In genomic region chr11:96214745-96215093, GRCh38 we compare ENCODE assay signal across 9 cellular contexts.
A peak's percentile ranks its signal among the peaks of the same experiment; 100 is the strongest.
DNase-seq lines count a peak whose midpoint lies in the region; ATAC-seq and TF ChIP-seq lines count a peak whose summit lies in the region.
"Had no signal": no experiment of that assay in that cellular context is flagged by ENCODE, and none has a peak within 500 bp of the region (broad histone marks: within the 10 kb centered on the region; RNA-seq: fewer than 3 reads in every experiment).

No MANE protein-coding gene starts in this region.

- H3K27ac ChIP-seq in SK-N-SH (ENCODE audit: low read depth in 2 of 2, low read length in 1 of 2) (peak overlapping the region; percentile 50 to 99; a peak in 3 of 4 replicates), liver (ENCODE audit: low read depth in 1 of 2, low read length in 2 of 2) (peak overlapping the region; percentile 52 to 56), subcutaneous abdominal adipose tissue (ENCODE audit: low read depth, low read length) (peak overlapping the region; percentile 66)
- H3K27ac ChIP-seq: 22Rv1 had no signal

- peak overlapping the region; percentile 89 for H3K27ac Mint-ChIP-seq in activated CD4-positive, alpha-beta memory T cell treated with anti-CD3 and anti-CD28 coated beads, Interleukin-2, amount 10 ng/mL, durations not matched to agents 7 days and 5 days

- WGBS in SK-N-SH (ENCODE audit: low lambda C conversion rate) = 41% methylated on average over 1 of the region's 1 CpG
- 47% methylated on average over 1 of the region's 1 CpG for WGBS in liver

- TF ChIP-seq RAD21 in SK-N-SH (IDR thresholded peaks at IDR 0.05; ENCODE audit: low read length) = no peak
- TF ChIP-seq RAD21 in liver (IDR thresholded peaks at IDR 0.05) = no peak

- H3K4me1 Mint-ChIP-seq in activated CD4-positive, alpha-beta memory T cell treated with anti-CD3 and anti-CD28 coated beads, Interleukin-2, amount 10 ng/mL, durations not matched to agents 7 days and 5 days = peaks cover 63% of the 10 kb centered on the region

- H3F3A ChIP-seq in SK-N-SH (replicated peaks; ENCODE audit: insufficient read depth) = peaks cover 39% of the 10 kb centered on the region

- TF ChIP-seq EP300 in SK-N-SH (IDR thresholded peaks at IDR 0.05; ENCODE audit: borderline replicate concordance in 1 of 2, low read depth in 1 of 2, low read length in 1 of 2) = no peak

- H3K27me3 ChIP-seq in SK-N-SH (ENCODE audit: insufficient read depth) = no peaks in the 10 kb centered on the region
- no peaks in the 10 kb centered on the region for H3K27me3 ChIP-seq in liver (ENCODE audit: control insufficient read depth in 4 of 4, insufficient read depth in 4 of 4, low read length in 3 of 4)
- H3K27me3 ChIP-seq in subcutaneous abdominal adipose tissue (ENCODE audit: control insufficient read depth in 5 of 5, insufficient read depth in 4 of 5, low read length in 5 of 5) = no peaks in the 10 kb centered on the region

- no peaks in the 10 kb centered on the region for H3K27me3 Mint-ChIP-seq in activated CD4-positive, alpha-beta memory T cell treated with anti-CD3 and anti-CD28 coated beads, Interleukin-2, amount 10 ng/mL, durations not matched to agents 7 days and 5 days

- TF ChIP-seq CTCF in SK-N-SH (IDR thresholded peaks at IDR 0.05) = no peak
- TF ChIP-seq CTCF in liver (IDR thresholded peaks at IDR 0.05; ENCODE audit: low read depth, low read length, missing input control) = no peak

- H3K4me1 ChIP-seq in SK-N-SH (ENCODE audit: control insufficient read depth in 1 of 2, insufficient read depth in 2 of 2, low read depth in 1 of 2, low read length in 1 of 2) (peaks cover 0 to 57% of the 10 kb centered on the region in 2 experiments), liver (ENCODE audit: control insufficient read depth in 4 of 4, insufficient read depth in 4 of 4, low read length in 3 of 4) (peaks cover 0 to 4% (median 3%) of the 10 kb centered on the region in 4 donors), subcutaneous abdominal adipose tissue (ENCODE audit: control insufficient read depth in 5 of 5, insufficient read depth in 5 of 5, low read length in 5 of 5) (peaks cover 2 to 58% (median 43%) of the 10 kb centered on the region in 5 donors)

- no peak for ATAC-seq in SK-N-SH treated with all-trans-retinoic acid at 6 μM for 48 hours

- DNase-seq in SK-N-SH (no peak), hippocampal formation (lab: John Stamatoyannopoulos, UW) (no peak), hypothalamus (lab: John Stamatoyannopoulos, UW) (no peak), hepatic stellate cell (ENCODE audit: low spot score) (no peak)
- DNase-seq in activated CD4-positive, alpha-beta memory T cell treated with anti-CD3 and anti-CD28 coated beads, Interleukin-2, amount 10 ng/mL, durations not matched to agents 7 days and 5 days = no peak

- H3K4me3 Mint-ChIP-seq in activated CD4-positive, alpha-beta memory T cell treated with anti-CD3 and anti-CD28 coated beads, Interleukin-2, amount 10 ng/mL, durations not matched to agents 7 days and 5 days = no peak overlapping the region

- H3K9me3 ChIP-seq in SK-N-SH = no peaks in the 10 kb centered on the region
- H3K9me3 ChIP-seq in liver (ENCODE audit: control insufficient read depth in 4 of 4, low read length in 3 of 4) = no peaks in the 10 kb centered on the region
- no peaks in the 10 kb centered on the region for H3K9me3 ChIP-seq in subcutaneous abdominal adipose tissue (ENCODE audit: control insufficient read depth in 5 of 5, low read length in 5 of 5)

- POLR2A ChIA-PET in SK-N-SH (lab: Yijun Ruan, JAX) = no interaction called here
- POLR2A ChIA-PET in activated CD4-positive, alpha-beta memory T cell treated with anti-CD3 and anti-CD28 coated beads, Interleukin-2, amount 10 ng/mL, durations not matched to agents 7 days and 5 days (lab: Charles Lee) = interaction anchor here (0.9 to 2.7 kb wide), 14 partner anchors 9 to 426 kb away, joined by 3 to 12 read pairs (median 5); partner anchors contain the start of genes CCDC82, JRKL and MAML2

- H3K9ac ChIP-seq in SK-N-SH = peak overlapping the region; percentile 28; the same call in 1 of the 2 replicates
- H3K9ac ChIP-seq in liver (ENCODE audit: low read depth in 1 of 2, low read length in 2 of 2) = no peak overlapping the region
- H3K9ac ChIP-seq in subcutaneous abdominal adipose tissue (ENCODE audit: low read length in 5 of 5) = no peak overlapping the region

- H3K36me3 ChIP-seq in SK-N-SH (replicated peaks in 1 of 2; ENCODE audit: control insufficient read depth in 1 of 2, insufficient read depth in 2 of 2, low read length in 1 of 2) = no peaks in the 10 kb centered on the region
- H3K36me3 ChIP-seq in liver (ENCODE audit: control insufficient read depth in 4 of 4, insufficient read depth in 3 of 4, low read depth in 1 of 4, low read length in 3 of 4) = no peaks in the 10 kb centered on the region
- H3K36me3 ChIP-seq in subcutaneous abdominal adipose tissue (ENCODE audit: control insufficient read depth in 5 of 5, insufficient read depth in 5 of 5, low read length in 5 of 5) = no peaks in the 10 kb centered on the region

- peaks cover 13% of the 10 kb centered on the region for H3K36me3 Mint-ChIP-seq in activated CD4-positive, alpha-beta memory T cell treated with anti-CD3 and anti-CD28 coated beads, Interleukin-2, amount 10 ng/mL, durations not matched to agents 7 days and 5 days (ENCODE audit: low read depth)

- CTCF ChIA-PET in SK-N-SH (lab: Yijun Ruan, JAX) = interaction anchor here (1.0 kb wide), 1 partner anchor 78 kb away, joined by 3 read pairs; no protein-coding TSS in a partner anchor
- CTCF ChIA-PET in activated CD4-positive, alpha-beta memory T cell treated with anti-CD3 and anti-CD28 coated beads, Interleukin-2, amount 10 ng/mL, durations not matched to agents 7 days and 5 days (lab: Charles Lee) = interaction anchor here (0.6 to 1.0 kb wide), 3 partner anchors 25 to 129 kb away, joined by 3 to 5 read pairs (median 5); partner anchors contain the start of gene MAML2

- H3K4me2 ChIP-seq in SK-N-SH = peak overlapping the region; percentile 52

- no peak overlapping the region for H2AFZ ChIP-seq in SK-N-SH (ENCODE audit: low read depth)

- no peaks in the 10 kb centered on the region for H3K9me3 Mint-ChIP-seq in activated CD4-positive, alpha-beta memory T cell treated with anti-CD3 and anti-CD28 coated beads, Interleukin-2, amount 10 ng/mL, durations not matched to agents 7 days and 5 days

- peaks cover 78% of the 10 kb centered on the region for H3K79me2 ChIP-seq in SK-N-SH (ENCODE audit: insufficient read depth)

- H3K9me2 ChIP-seq in SK-N-SH = no peaks in the 10 kb centered on the region

- H3K4me3 ChIP-seq in SK-N-SH (ENCODE audit: low read depth in 2 of 2, low read length in 1 of 2) = no peak overlapping the region
- H3K4me3 ChIP-seq in liver (ENCODE audit: low read depth in 1 of 3, low read length in 3 of 3) = no peak overlapping the region
- H3K4me3 ChIP-seq in subcutaneous abdominal adipose tissue (ENCODE audit: low read depth in 1 of 5, low read length in 5 of 5) = no peak overlapping the region

- no peaks in the 10 kb centered on the region for H4K20me1 ChIP-seq in SK-N-SH (ENCODE audit: insufficient read depth)

TF ChIP-seq in SK-N-SH, 30 proteins besides CTCF, POLR2A, EP300 and RAD21 (continues in another document):
- TF ChIP-seq MXI1 (IDR thresholded peaks at IDR 0.05; ENCODE audit: low read depth, low read length) (no peak), IRF3 (IDR thresholded peaks at IDR 0.05; ENCODE audit: low read depth, low read length) (no peak), TAF1 (IDR thresholded peaks at IDR 0.05; ENCODE audit: borderline replicate concordance, low read depth, low read length) (no peak), RCOR1 (IDR thresholded peaks at IDR 0.05; ENCODE audit: low read length) (no peak)

TF ChIP-seq in SK-N-SH treated with all-trans-retinoic acid at 6 μM for 48 hours, 23 proteins besides CTCF, POLR2A, EP300 and RAD21 (continues in another document):
- TF ChIP-seq BACH2 (CRISPR knock-in tag; IDR thresholded peaks at IDR 0.05; ENCODE audit: borderline replicate concordance) (no peak), ISL1 (CRISPR knock-in tag; IDR thresholded peaks at IDR 0.05) (no peak), ZC3H10 (CRISPR knock-in tag; IDR thresholded peaks at IDR 0.05) (no peak), ZNF70 (CRISPR knock-in tag; IDR thresholded peaks at IDR 0.05) (no peak)

TF ChIP-seq in liver, 16 proteins besides CTCF, POLR2A, EP300 and RAD21 (continues in another document):
- no peak for TF ChIP-seq RXRA (IDR thresholded peaks at IDR 0.05)
- no peak for TF ChIP-seq JUND (IDR thresholded peaks at IDR 0.05)
- no peak for TF ChIP-seq ZBTB33 (IDR thresholded peaks at IDR 0.05)
